25 cellular contexts compared by ENCODE assay signal in genomic region chr4:169184686-169185085, GRCh38.
"Had no signal": no experiment of that assay in that cellular context is flagged by ENCODE, and none has a peak within 500 bp of the region (broad histone marks: within the 10 kb centered on the region; RNA-seq: fewer than 3 reads in every experiment).

No MANE protein-coding gene starts in this region.

- DNase-seq: activated CD4-positive, alpha-beta T cell treated with anti-CD3 and anti-CD28 coated beads for 1 hour; activated CD4-positive, alpha-beta T cell treated with anti-CD3 and anti-CD28 coated beads, Interleukin-2, amount 50 U/mL, for 1 hour; activated CD8-positive, alpha-beta T cell treated with anti-CD3 and anti-CD28 coated beads, Interleukin-2, amount 10 ng/mL, durations not matched to agents 7 days and 5 days; activated gamma-delta T cell; activated naive CD4-positive, alpha-beta T cell treated with anti-CD3 and anti-CD28 coated beads, Interleukin-2, amount 50 U/mL, for 16 hours; activated naive CD8-positive, alpha-beta T cell treated with anti-CD3 and anti-CD28 coated beads, Interleukin-2, amount 50 U/mL, for 24 hours; effector CD4-positive, alpha-beta T cell; foreskin melanocyte; hippocampal formation; mesenchymal stem cell; mucosa of descending colon; retina; sigmoid colon; stimulated activated CD4-positive, alpha-beta T cell treated with anti-CD3 and anti-CD28 coated beads, Interleukin-2, amount 100 ng/mL, for 48 hours; stimulated activated CD8-positive, alpha-beta memory T cell treated with anti-CD3 and anti-CD28 coated beads, Interleukin-4, amount 100 ng/mL, for 48 hours; stimulated activated naive B cell treated with anti-CD40 and anti-IgM and Interleukin-4, amounts not matched to agents 10 μg/mL and 1 μg/mL and 100 μg/mL, for 72 hours; T-cell; testis; upper lobe of left lung; WERI-Rb-1 had no signal

- H3K4me3 ChIP-seq: mucosa of descending colon, sigmoid colon, smooth muscle cell, testis, upper lobe of left lung had no signal

- FAIRE-seq: endometrium had no signal

- H3K36me3 Mint-ChIP-seq: stimulated activated naive B cell treated with anti-CD40 and anti-IgM and Interleukin-4, amounts not matched to agents 10 μg/mL and 1 μg/mL and 100 μg/mL, for 72 hours; T-cell had no signal

- H3K4me2 ChIP-seq: smooth muscle cell had no signal

- H3K9me3 Mint-ChIP-seq: activated naive CD8-positive, alpha-beta T cell treated with anti-CD3 and anti-CD28 coated beads, Interleukin-2, amount 50 U/mL, for 24 hours; activated T-helper 1 cell treated with anti-CD3 and anti-CD28 coated beads, Interleukin-12 subunit alpha, Interleukin-12 subunit beta, Interleukin-2, Interleukin-4 antibody, amounts not matched to agents 30 ng/mL and 10 ng/mL and 1 ng/mL, durations not matched to agents 14 hours and 24 hours and 36 hours; dendritic cell treated with granulocyte-macrophage colony-stimulating factor and Interleukin-4, amounts not matched to agents 40 ng/mL and 50 ng/mL, for 4 days; stimulated activated naive B cell treated with anti-CD40 and anti-IgM and Interleukin-4, amounts not matched to agents 10 μg/mL and 1 μg/mL and 100 μg/mL, for 72 hours; T-cell; T-helper 2 cell treated with Interferon-gamma antibody and Interleukin-4, amounts not matched to agents 5 μg/mL and 100 μg/mL, for 36 hours had no signal

- H3K4me1 Mint-ChIP-seq: T-cell had no signal

- H3K9me3 ChIP-seq: mucosa of descending colon, sigmoid colon, testis, upper lobe of left lung had no signal

- H3K27me3 Mint-ChIP-seq: dendritic cell treated with granulocyte-macrophage colony-stimulating factor and Interleukin-4, amounts not matched to agents 40 ng/mL and 50 ng/mL, for 4 days; stimulated activated naive B cell treated with anti-CD40 and anti-IgM and Interleukin-4, amounts not matched to agents 10 μg/mL and 1 μg/mL and 100 μg/mL, for 72 hours had no signal

- H3K27ac ChIP-seq: sigmoid colon, testis, WERI-Rb-1 had no signal

- H3K27ac Mint-ChIP-seq: activated CD8-positive, alpha-beta T cell treated with anti-CD3 and anti-CD28 coated beads, Interleukin-2, amount 10 ng/mL, durations not matched to agents 7 days and 5 days; activated naive CD8-positive, alpha-beta T cell treated with anti-CD3 and anti-CD28 coated beads, Interleukin-2, amount 50 U/mL, for 24 hours; activated T-helper 1 cell treated with anti-CD3 and anti-CD28 coated beads, Interleukin-12 subunit alpha, Interleukin-12 subunit beta, Interleukin-2, Interleukin-4 antibody, amounts not matched to agents 30 ng/mL and 10 ng/mL and 1 ng/mL, durations not matched to agents 14 hours and 24 hours and 36 hours; dendritic cell treated with granulocyte-macrophage colony-stimulating factor and Interleukin-4, amounts not matched to agents 40 ng/mL and 50 ng/mL, for 4 days; stimulated activated naive B cell treated with anti-CD40 and anti-IgM and Interleukin-4, amounts not matched to agents 10 μg/mL and 1 μg/mL and 100 μg/mL, for 72 hours; T-cell; T-helper 2 cell treated with Interferon-gamma antibody and Interleukin-4, amounts not matched to agents 5 μg/mL and 100 μg/mL, for 36 hours had no signal

- ATAC-seq: activated CD8-positive, alpha-beta T cell treated with anti-CD3 and anti-CD28 coated beads, Interleukin-2, amount 10 ng/mL, durations not matched to agents 7 days and 5 days; activated naive CD8-positive, alpha-beta T cell treated with anti-CD3 and anti-CD28 coated beads, Interleukin-2, amount 50 U/mL, for 24 hours; stimulated activated naive B cell treated with anti-CD40 and anti-IgM and Interleukin-4, amounts not matched to agents 10 μg/mL and 1 μg/mL and 100 μg/mL, for 72 hours; T-cell had no signal

- H3K36me3 ChIP-seq: sigmoid colon, upper lobe of left lung, WERI-Rb-1 had no signal

- H3K4me3 Mint-ChIP-seq: activated CD8-positive, alpha-beta T cell treated with anti-CD3 and anti-CD28 coated beads, Interleukin-2, amount 10 ng/mL, durations not matched to agents 7 days and 5 days; activated naive CD8-positive, alpha-beta T cell treated with anti-CD3 and anti-CD28 coated beads, Interleukin-2, amount 50 U/mL, for 24 hours; activated T-helper 1 cell treated with anti-CD3 and anti-CD28 coated beads, Interleukin-12 subunit alpha, Interleukin-12 subunit beta, Interleukin-2, Interleukin-4 antibody, amounts not matched to agents 30 ng/mL and 10 ng/mL and 1 ng/mL, durations not matched to agents 14 hours and 24 hours and 36 hours; dendritic cell treated with granulocyte-macrophage colony-stimulating factor and Interleukin-4, amounts not matched to agents 40 ng/mL and 50 ng/mL, for 4 days; stimulated activated naive B cell treated with anti-CD40 and anti-IgM and Interleukin-4, amounts not matched to agents 10 μg/mL and 1 μg/mL and 100 μg/mL, for 72 hours; T-cell; T-helper 2 cell treated with Interferon-gamma antibody and Interleukin-4, amounts not matched to agents 5 μg/mL and 100 μg/mL, for 36 hours had no signal

- H3K27me3 ChIP-seq: sigmoid colon, testis, upper lobe of left lung had no signal
